16 cellular contexts compared by ENCODE assay signal in the genomic region with DNA sequence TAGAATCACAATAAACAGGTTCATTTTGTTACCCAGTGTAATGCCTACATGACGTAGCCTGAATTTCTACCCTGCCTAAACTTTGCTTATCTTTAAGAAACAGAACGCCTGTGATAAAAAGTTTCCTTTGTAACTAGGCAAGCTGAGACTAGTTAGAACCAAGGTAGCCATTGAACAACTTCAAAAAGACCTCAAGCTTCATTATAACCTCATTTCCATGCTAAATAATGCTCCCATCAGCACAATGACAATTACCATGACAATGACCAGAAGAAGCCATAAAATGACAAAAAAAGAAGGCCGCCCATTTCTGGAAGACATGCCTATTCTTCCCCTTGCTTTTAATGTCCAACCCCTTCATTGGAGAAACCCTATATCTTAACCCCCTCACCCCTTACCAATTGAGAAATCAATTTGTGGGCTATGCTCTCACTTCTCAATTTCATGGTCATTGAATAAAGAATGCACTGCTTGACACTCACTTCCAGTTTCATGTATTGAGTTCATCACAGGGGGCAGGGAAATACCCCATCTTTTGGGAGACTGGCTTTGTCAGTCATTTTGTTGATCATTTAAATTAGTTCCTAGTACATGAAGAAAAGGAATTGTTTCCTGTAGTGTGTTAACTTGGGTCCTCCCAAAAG.
DNase-seq lines count a peak whose midpoint lies in the region; ATAC-seq and TF ChIP-seq lines count a peak whose summit lies in the region.
"Had no signal": no experiment of that assay in that cellular context is flagged by ENCODE, and none has a peak within 500 bp of the region (broad histone marks: within the 10 kb centered on the region; RNA-seq: fewer than 3 reads in every experiment).

No MANE protein-coding gene starts in this region.

- H3K79me2 ChIP-seq in Karpas-422 (ENCODE audit: low read length) = no peaks in the 10 kb centered on the region

- ATAC-seq in GM18861 (IDR thresholded peaks at IDR 0.05; ENCODE audit: unreplicated experiment) = peak; percentile 60
- ATAC-seq in GM21381 (IDR thresholded peaks at IDR 0.05; ENCODE audit: unreplicated experiment) = peak; percentile 64
- ATAC-seq in HG02973 (IDR thresholded peaks at IDR 0.05; ENCODE audit: unreplicated experiment) = peak; percentile 69
- no peak for ATAC-seq in activated CD8-positive, alpha-beta T cell treated with anti-CD3 and anti-CD28 coated beads for 36 hours

- intact Hi-C loops in activated CD8-positive, alpha-beta T cell treated with anti-CD3 and anti-CD28 coated beads for 36 hours (cut with micrococcal nuclease) = no loop called here

- H2AFZ ChIP-seq in Karpas-422 (ENCODE audit: low read length) = no peak overlapping the region

- H3K9ac ChIP-seq in Karpas-422 (ENCODE audit: low read length) = no peak overlapping the region

- H3K9me3 ChIP-seq in Karpas-422 (ENCODE audit: low read length) = no peaks in the 10 kb centered on the region

- no peaks in the 10 kb centered on the region for H3K27me3 Mint-ChIP-seq in activated naive CD8-positive, alpha-beta T cell treated with anti-CD3 and anti-CD28 coated beads for 36 hours
- H3K27me3 Mint-ChIP-seq in activated CD8-positive, alpha-beta T cell treated with anti-CD3 and anti-CD28 coated beads for 36 hours = no peaks in the 10 kb centered on the region
- H3K27me3 Mint-ChIP-seq: B cell had no signal

- H4K20me1 ChIP-seq in Karpas-422 (ENCODE audit: insufficient read depth, low read depth, low read length) = no peaks in the 10 kb centered on the region; the same call in 1 of the 2 replicates

- no peaks in the 10 kb centered on the region for H3K36me3 ChIP-seq in Karpas-422 (ENCODE audit: insufficient read depth, low read length)
- H3K36me3 ChIP-seq: brain microvascular endothelial cell, right atrium auricular region had no signal

- POLR2A ChIA-PET in activated CD8-positive, alpha-beta T cell treated with anti-CD3 and anti-CD28 coated beads for 36 hours (lab: Charles Lee) = no interaction called here

- no peak overlapping the region for H3K4me2 ChIP-seq in Karpas-422 (ENCODE audit: low read depth, low read length, poor library complexity, severe bottlenecking)

- no peak overlapping the region for H3K27ac Mint-ChIP-seq in activated naive CD8-positive, alpha-beta T cell treated with anti-CD3 and anti-CD28 coated beads for 36 hours
- no peak overlapping the region for H3K27ac Mint-ChIP-seq in activated CD8-positive, alpha-beta T cell treated with anti-CD3 and anti-CD28 coated beads for 36 hours
- H3K27ac Mint-ChIP-seq: B cell; endodermal cell; T-helper 1 cell treated with Interleukin-12 subunit alpha and Interleukin-12 subunit beta and Interleukin-4 antibody, amounts not matched to agents 30 μg/mL and 1 μg/mL, for 36 hours had no signal

- no peaks in the 10 kb centered on the region for H3K36me3 Mint-ChIP-seq in activated naive CD8-positive, alpha-beta T cell treated with anti-CD3 and anti-CD28 coated beads for 36 hours
- H3K36me3 Mint-ChIP-seq in activated CD8-positive, alpha-beta T cell treated with anti-CD3 and anti-CD28 coated beads for 36 hours (ENCODE audit: low read depth) = no peaks in the 10 kb centered on the region

- H3K9me3 Mint-ChIP-seq in activated naive CD8-positive, alpha-beta T cell treated with anti-CD3 and anti-CD28 coated beads for 36 hours = peaks cover 5% of the 10 kb centered on the region
- H3K9me3 Mint-ChIP-seq in activated CD8-positive, alpha-beta T cell treated with anti-CD3 and anti-CD28 coated beads for 36 hours = peaks cover 14% of the 10 kb centered on the region

- TF ChIP-seq CTCF in activated CD8-positive, alpha-beta T cell treated with anti-CD3 and anti-CD28 coated beads for 36 hours (IDR thresholded peaks at IDR 0.05) = no peak

- H3K4me3 ChIP-seq in Karpas-422 (ENCODE audit: low read length) = no peak overlapping the region
- H3K4me3 ChIP-seq: right atrium auricular region, stomach had no signal

- H3K27me3 ChIP-seq in Karpas-422 (ENCODE audit: low read length) = no peaks in the 10 kb centered on the region; the same call in 1 of the 2 replicates
- H3K27me3 ChIP-seq: brain microvascular endothelial cell, right atrium auricular region, stomach had no signal

- peaks cover 2% of the 10 kb centered on the region for H3K4me1 Mint-ChIP-seq in activated naive CD8-positive, alpha-beta T cell treated with anti-CD3 and anti-CD28 coated beads for 36 hours
- H3K4me1 Mint-ChIP-seq in activated CD8-positive, alpha-beta T cell treated with anti-CD3 and anti-CD28 coated beads for 36 hours (ENCODE audit: low read depth) = no peaks in the 10 kb centered on the region
- H3K4me1 Mint-ChIP-seq: B cell, endodermal cell had no signal

- H3K4me3 Mint-ChIP-seq in activated naive CD8-positive, alpha-beta T cell treated with anti-CD3 and anti-CD28 coated beads for 36 hours = no peak overlapping the region
- no peak overlapping the region for H3K4me3 Mint-ChIP-seq in activated CD8-positive, alpha-beta T cell treated with anti-CD3 and anti-CD28 coated beads for 36 hours
- H3K4me3 Mint-ChIP-seq: B cell; endodermal cell; T-helper 1 cell treated with Interleukin-12 subunit alpha and Interleukin-12 subunit beta and Interleukin-4 antibody, amounts not matched to agents 30 μg/mL and 1 μg/mL, for 36 hours had no signal

- DNase-seq in NOMO-1 treated with DMSO at 0.1 percent for 48 hours (lab: John Stamatoyannopoulos, UW; ENCODE audit: unreplicated experiment) = peak; percentile 69
- no peak for DNase-seq in activated CD8-positive, alpha-beta memory T cell treated with anti-CD3 and anti-CD28 coated beads for 24 hours
- DNase-seq in activated naive CD8-positive, alpha-beta T cell treated with anti-CD3 and anti-CD28 coated beads for 36 hours = no peak
- DNase-seq in Karpas-422 = no peak
- no peak for DNase-seq in activated CD8-positive, alpha-beta T cell treated with anti-CD3 and anti-CD28 coated beads for 36 hours
- DNase-seq: activated effector memory CD4-positive, alpha-beta T cell treated with Interleukin-2 at 50 U/mL for 16 hours; brain microvascular endothelial cell; endodermal cell; KG1; stomach had no signal

- H3K4me1 ChIP-seq in Karpas-422 (ENCODE audit: low read length) = no peaks in the 10 kb centered on the region
- H3K4me1 ChIP-seq: right atrium auricular region, stomach had no signal

- CTCF ChIA-PET in activated CD8-positive, alpha-beta T cell treated with anti-CD3 and anti-CD28 coated beads for 36 hours (lab: Charles Lee) = no interaction called here

- no peak overlapping the region for H3K27ac ChIP-seq in Karpas-422 (ENCODE audit: low read length)
- H3K27ac ChIP-seq: brain microvascular endothelial cell, right atrium auricular region, stomach had no signal

- H3K9me2 ChIP-seq in Karpas-422 (replicated peaks; ENCODE audit: insufficient read depth, low read length) = no peaks in the 10 kb centered on the region
